34 cellular contexts compared by ENCODE assay signal in the genomic region with DNA sequence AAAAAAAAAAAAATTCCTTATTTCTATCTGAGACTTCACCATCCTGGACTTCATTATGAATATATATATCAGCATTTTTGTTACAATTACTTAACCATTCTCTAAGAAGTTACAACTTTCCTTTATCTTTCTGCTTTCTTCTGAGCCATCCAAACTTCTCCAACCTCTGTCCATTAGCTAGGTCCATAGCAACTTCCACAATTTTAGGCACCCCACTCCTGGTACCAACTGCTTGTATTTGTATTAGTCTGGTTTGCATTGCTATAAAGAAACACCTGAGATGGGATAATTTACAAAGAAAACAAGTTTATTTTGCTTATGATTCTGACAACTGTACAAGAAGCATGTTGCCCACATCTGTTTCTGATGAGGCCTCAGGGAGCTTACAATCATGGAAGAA.
"Had no signal": no experiment of that assay in that cellular context is flagged by ENCODE, and none has a peak within 500 bp of the region (broad histone marks: within the 10 kb centered on the region; RNA-seq: fewer than 3 reads in every experiment).

No MANE protein-coding gene starts in this region.

- H3K4me3 ChIP-seq: ascending aorta, cardiac muscle cell had no signal

- H3K27ac Mint-ChIP-seq: activated B cell treated with CpG ODN at 0.5 μM for 24 hours; activated CD4-positive, alpha-beta memory T cell treated with anti-CD3 and anti-CD28 coated beads, Interleukin-2, amount 10 ng/mL, durations not matched to agents 7 days and 5 days; activated CD4-positive, alpha-beta T cell treated with anti-CD3 and anti-CD28 coated beads for 36 hours; activated CD4-positive, alpha-beta T cell treated with anti-CD3 and anti-CD28 coated beads, Interleukin-2, amount 10 ng/mL, durations not matched to agents 7 days and 5 days; activated CD8-positive, alpha-beta memory T cell treated with anti-CD3 and anti-CD28 coated beads, Interleukin-2, amount 10 ng/mL, durations not matched to agents 7 days and 5 days; activated CD8-positive, alpha-beta T cell treated with anti-CD3 and anti-CD28 coated beads, Interleukin-2, amount 10 ng/mL, durations not matched to agents 7 days and 5 days; activated naive CD4-positive, alpha-beta T cell treated with anti-CD3 and anti-CD28 coated beads, Interleukin-2, amount 10 ng/mL, durations not matched to agents 7 days and 5 days; activated naive CD4-positive, alpha-beta T cell treated with anti-CD3 and anti-CD28 coated beads, Interleukin-2, amount 50 U/mL, for 24 hours; activated naive CD8-positive, alpha-beta T cell; activated naive CD8-positive, alpha-beta T cell treated with anti-CD3 and anti-CD28 coated beads, Interleukin-2, amount 10 ng/mL, durations not matched to agents 7 days and 5 days; activated naive CD8-positive, alpha-beta T cell treated with anti-CD3 and anti-CD28 coated beads, Interleukin-2, amount 50 U/mL, for 24 hours; activated T-cell treated with anti-CD3 and anti-CD28 coated beads, Interleukin-2, amount 50 U/mL, for 24 hours; activated T-helper 2 cell treated with anti-CD3 and anti-CD28 coated beads, Interferon-gamma antibody, Interleukin-2, Interleukin-4, amounts not matched to agents 10 μg/mL and 5 μg/mL and 100 μg/mL, durations not matched to agents 14 hours and 24 hours and 36 hours; brain; T-cell; T-helper 17 cell had no signal

- H3K27me3 Mint-ChIP-seq: activated B cell treated with CpG ODN at 0.5 μM for 24 hours; activated CD4-positive, alpha-beta memory T cell treated with anti-CD3 and anti-CD28 coated beads, Interleukin-2, amount 10 ng/mL, durations not matched to agents 7 days and 5 days; activated CD4-positive, alpha-beta T cell treated with anti-CD3 and anti-CD28 coated beads for 36 hours; activated CD4-positive, alpha-beta T cell treated with anti-CD3 and anti-CD28 coated beads, Interleukin-2, amount 10 ng/mL, durations not matched to agents 7 days and 5 days; activated CD8-positive, alpha-beta memory T cell treated with anti-CD3 and anti-CD28 coated beads, Interleukin-2, amount 10 ng/mL, durations not matched to agents 7 days and 5 days; activated naive CD4-positive, alpha-beta T cell treated with anti-CD3 and anti-CD28 coated beads, Interleukin-2, amount 10 ng/mL, durations not matched to agents 7 days and 5 days; activated naive CD4-positive, alpha-beta T cell treated with anti-CD3 and anti-CD28 coated beads, Interleukin-2, amount 50 U/mL, for 24 hours; activated naive CD8-positive, alpha-beta T cell; activated naive CD8-positive, alpha-beta T cell treated with anti-CD3 and anti-CD28 coated beads, Interleukin-2, amount 10 ng/mL, durations not matched to agents 7 days and 5 days; activated naive CD8-positive, alpha-beta T cell treated with anti-CD3 and anti-CD28 coated beads, Interleukin-2, amount 50 U/mL, for 24 hours; activated T-cell treated with anti-CD3 and anti-CD28 coated beads, Interleukin-2, amount 50 U/mL, for 24 hours; brain; central memory CD8-positive, alpha-beta T cell; T-cell; T-helper 17 cell had no signal

- ATAC-seq: activated CD4-positive, alpha-beta T cell treated with anti-CD3 and anti-CD28 coated beads for 36 hours; activated CD8-positive, alpha-beta memory T cell treated with anti-CD3 and anti-CD28 coated beads, Interleukin-2, amount 10 ng/mL, durations not matched to agents 7 days and 5 days; activated CD8-positive, alpha-beta T cell treated with anti-CD3 and anti-CD28 coated beads, Interleukin-2, amount 10 ng/mL, durations not matched to agents 7 days and 5 days; activated naive CD8-positive, alpha-beta T cell treated with anti-CD3 and anti-CD28 coated beads, Interleukin-2, amount 50 U/mL, for 24 hours; T-cell; T-helper 17 cell had no signal

- H3K27me3 ChIP-seq: ascending aorta, cardiac muscle cell had no signal

- H3K36me3 Mint-ChIP-seq: activated CD8-positive, alpha-beta memory T cell treated with anti-CD3 and anti-CD28 coated beads, Interleukin-2, amount 10 ng/mL, durations not matched to agents 7 days and 5 days; activated naive CD4-positive, alpha-beta T cell treated with anti-CD3 and anti-CD28 coated beads, Interleukin-2, amount 10 ng/mL, durations not matched to agents 7 days and 5 days; activated naive CD4-positive, alpha-beta T cell treated with anti-CD3 and anti-CD28 coated beads, Interleukin-2, amount 50 U/mL, for 24 hours; activated naive CD8-positive, alpha-beta T cell; activated naive CD8-positive, alpha-beta T cell treated with anti-CD3 and anti-CD28 coated beads, Interleukin-2, amount 10 ng/mL, durations not matched to agents 7 days and 5 days; brain; T-cell had no signal

- DNase-seq: activated B cell treated with CpG ODN at 0.5 μM for 24 hours; activated CD4-positive, alpha-beta memory T cell treated with anti-CD3 and anti-CD28 coated beads, Interleukin-2, amount 10 ng/mL, durations not matched to agents 7 days and 5 days; activated CD4-positive, alpha-beta T cell treated with anti-CD3 and anti-CD28 coated beads for 1 hour; activated CD4-positive, alpha-beta T cell treated with anti-CD3 and anti-CD28 coated beads for 36 hours; activated CD4-positive, alpha-beta T cell treated with anti-CD3 and anti-CD28 coated beads for 48 hours; activated CD4-positive, alpha-beta T cell treated with anti-CD3 and anti-CD28 coated beads, Interleukin-2, amount 10 ng/mL, durations not matched to agents 7 days and 5 days; activated CD4-positive, alpha-beta T cell treated with anti-CD3 and anti-CD28 coated beads, Interleukin-2, amount 50 U/mL, for 48 hours; activated CD8-positive, alpha-beta memory T cell treated with anti-CD3 and anti-CD28 coated beads for 24 hours; activated CD8-positive, alpha-beta memory T cell treated with anti-CD3 and anti-CD28 coated beads, Interleukin-2, amount 10 ng/mL, durations not matched to agents 7 days and 5 days; activated CD8-positive, alpha-beta memory T cell treated with anti-CD3 and anti-CD28 coated beads, Interleukin-2, amount 50 U/mL, for 48 hours; activated CD8-positive, alpha-beta T cell treated with anti-CD3 and anti-CD28 coated beads, Interleukin-2, amount 10 ng/mL, durations not matched to agents 7 days and 5 days; activated effector memory CD4-positive, alpha-beta T cell treated with Interleukin-2 at 50 U/mL for 16 hours; activated gamma-delta T cell; activated naive CD4-positive, alpha-beta T cell treated with anti-CD3 and anti-CD28 coated beads, Interleukin-2, amount 10 ng/mL, durations not matched to agents 7 days and 5 days; activated naive CD4-positive, alpha-beta T cell treated with Interleukin-2 at 50 U/mL for 16 hours; activated naive CD8-positive, alpha-beta T cell treated with anti-CD3 and anti-CD28 coated beads, Interleukin-2, amount 10 ng/mL, durations not matched to agents 7 days and 5 days; activated naive CD8-positive, alpha-beta T cell treated with anti-CD3 and anti-CD28 coated beads, Interleukin-2, amount 50 U/mL, for 24 hours; activated T-cell treated with anti-CD3 and anti-CD28 coated beads, Interleukin-2, amount 50 U/mL, for 24 hours; activated T-cell treated with anti-CD3 and anti-CD28 coated beads, Interleukin-2, amount 50 U/mL, for 48 hours; amygdala; anterior cingulate cortex; caudate nucleus; cerebellar nuclear complex; T-cell; T-helper 17 cell; T-helper 9 cell had no signal

- H3K36me3 ChIP-seq: ascending aorta, cardiac muscle cell had no signal

- H3K27ac ChIP-seq: ascending aorta, cardiac muscle cell, VCaP had no signal

- H3K4me3 Mint-ChIP-seq: activated B cell treated with CpG ODN at 0.5 μM for 24 hours; activated CD4-positive, alpha-beta memory T cell treated with anti-CD3 and anti-CD28 coated beads, Interleukin-2, amount 10 ng/mL, durations not matched to agents 7 days and 5 days; activated CD4-positive, alpha-beta T cell treated with anti-CD3 and anti-CD28 coated beads for 36 hours; activated CD4-positive, alpha-beta T cell treated with anti-CD3 and anti-CD28 coated beads, Interleukin-2, amount 10 ng/mL, durations not matched to agents 7 days and 5 days; activated CD8-positive, alpha-beta memory T cell treated with anti-CD3 and anti-CD28 coated beads, Interleukin-2, amount 10 ng/mL, durations not matched to agents 7 days and 5 days; activated CD8-positive, alpha-beta T cell treated with anti-CD3 and anti-CD28 coated beads, Interleukin-2, amount 10 ng/mL, durations not matched to agents 7 days and 5 days; activated naive CD4-positive, alpha-beta T cell treated with anti-CD3 and anti-CD28 coated beads, Interleukin-2, amount 10 ng/mL, durations not matched to agents 7 days and 5 days; activated naive CD4-positive, alpha-beta T cell treated with anti-CD3 and anti-CD28 coated beads, Interleukin-2, amount 50 U/mL, for 24 hours; activated naive CD8-positive, alpha-beta T cell; activated naive CD8-positive, alpha-beta T cell treated with anti-CD3 and anti-CD28 coated beads, Interleukin-2, amount 10 ng/mL, durations not matched to agents 7 days and 5 days; activated naive CD8-positive, alpha-beta T cell treated with anti-CD3 and anti-CD28 coated beads, Interleukin-2, amount 50 U/mL, for 24 hours; activated T-cell treated with anti-CD3 and anti-CD28 coated beads, Interleukin-2, amount 50 U/mL, for 24 hours; brain; central memory CD8-positive, alpha-beta T cell; T-cell; T-helper 17 cell had no signal

- H3K4me1 ChIP-seq: ascending aorta had no signal

- H3K4me1 Mint-ChIP-seq: activated B cell treated with CpG ODN at 0.5 μM for 24 hours; activated CD4-positive, alpha-beta memory T cell treated with anti-CD3 and anti-CD28 coated beads, Interleukin-2, amount 10 ng/mL, durations not matched to agents 7 days and 5 days; activated CD4-positive, alpha-beta T cell treated with anti-CD3 and anti-CD28 coated beads for 36 hours; activated CD4-positive, alpha-beta T cell treated with anti-CD3 and anti-CD28 coated beads, Interleukin-2, amount 10 ng/mL, durations not matched to agents 7 days and 5 days; activated CD8-positive, alpha-beta memory T cell treated with anti-CD3 and anti-CD28 coated beads, Interleukin-2, amount 10 ng/mL, durations not matched to agents 7 days and 5 days; activated naive CD4-positive, alpha-beta T cell treated with anti-CD3 and anti-CD28 coated beads, Interleukin-2, amount 10 ng/mL, durations not matched to agents 7 days and 5 days; activated naive CD4-positive, alpha-beta T cell treated with anti-CD3 and anti-CD28 coated beads, Interleukin-2, amount 50 U/mL, for 24 hours; activated naive CD8-positive, alpha-beta T cell treated with anti-CD3 and anti-CD28 coated beads, Interleukin-2, amount 10 ng/mL, durations not matched to agents 7 days and 5 days; activated naive CD8-positive, alpha-beta T cell treated with anti-CD3 and anti-CD28 coated beads, Interleukin-2, amount 50 U/mL, for 24 hours; brain; central memory CD8-positive, alpha-beta T cell; T-cell; T-helper 17 cell had no signal
